ENCODE assay signal across 15 cellular contexts in genomic region chr2:177056540-177056939, GRCh38.
DNase-seq lines count a peak whose midpoint lies in the region; ATAC-seq, FAIRE-seq and TF ChIP-seq lines count a peak whose summit lies in the region.
"Had no signal": no experiment of that assay in that cellular context is flagged by ENCODE, and none has a peak within 500 bp of the region (broad histone marks: within the 10 kb centered on the region; RNA-seq: fewer than 3 reads in every experiment).

No MANE protein-coding gene starts in this region.

- no peaks in the 10 kb centered on the region for H3K9me3 ChIP-seq in lower lobe of right lung
- H3K9me3 ChIP-seq: psoas muscle had no signal

- TF ChIP-seq CTCF in astrocyte of the spinal cord (IDR thresholded peaks at IDR 0.05; ENCODE audit: low read depth, low read length) (peak; percentile 15), lower lobe of right lung (IDR thresholded peaks at IDR 0.05) (no peak), natural killer cell (IDR thresholded peaks at IDR 0.05) (no peak)

- peaks cover 0 to 9% of the 10 kb centered on the region in 2 donors for H3K27me3 Mint-ChIP-seq in natural killer cell (ENCODE audit: low read depth in 2 of 2)
- no peaks in the 10 kb centered on the region for H3K27me3 Mint-ChIP-seq in activated CD4-positive, alpha-beta memory T cell treated with anti-CD3 and anti-CD28 coated beads for 36 hours
- H3K27me3 Mint-ChIP-seq: brain had no signal

- H3K4me1 ChIP-seq in lower lobe of right lung: no peaks in the 10 kb centered on the region
- H3K4me1 ChIP-seq: psoas muscle had no signal

- FAIRE-seq in HTR-8/SVneo (lab: Jason Lieb, UNC): no peak
- FAIRE-seq: endometrium had no signal

- H3K36me3 ChIP-seq in lower lobe of right lung: no peaks in the 10 kb centered on the region

- no peak overlapping the region for H3K4me3 ChIP-seq in astrocyte of the spinal cord (ENCODE audit: low read depth, low read length)
- H3K4me3 ChIP-seq in lower lobe of right lung: no peak overlapping the region
- H3K4me3 ChIP-seq: psoas muscle had no signal

- CTCF ChIA-PET in activated CD4-positive, alpha-beta memory T cell treated with anti-CD3 and anti-CD28 coated beads for 36 hours (lab: Charles Lee): no interaction called here

- no peak overlapping the region for H3K4me3 Mint-ChIP-seq in natural killer cell
- no peak overlapping the region for H3K4me3 Mint-ChIP-seq in activated CD4-positive, alpha-beta memory T cell treated with anti-CD3 and anti-CD28 coated beads for 36 hours
- H3K4me3 Mint-ChIP-seq: brain had no signal

- intact Hi-C loops in lower lobe of right lung (cut with DNase I): no loop called here
- intact Hi-C loops in natural killer cell (cut with micrococcal nuclease): no loop called here
- intact Hi-C loops in activated CD4-positive, alpha-beta memory T cell treated with anti-CD3 and anti-CD28 coated beads for 36 hours (cut with micrococcal nuclease): no loop called here

- H3K36me3 Mint-ChIP-seq in natural killer cell: no peaks in the 10 kb centered on the region
- H3K36me3 Mint-ChIP-seq in activated CD4-positive, alpha-beta memory T cell treated with anti-CD3 and anti-CD28 coated beads for 36 hours: no peaks in the 10 kb centered on the region
- H3K36me3 Mint-ChIP-seq: brain had no signal

- DNase-seq in ELR (ENCODE audit: low read depth) (peak; percentile 28), HTR-8/SVneo (ENCODE audit: insufficient read length, low spot score) (peak; percentile 10), astrocyte of the spinal cord (ENCODE audit: low read depth, low spot score) (no peak), lower lobe of right lung (no peak), natural killer cell (no peak)
- DNase-seq in activated CD4-positive, alpha-beta memory T cell treated with anti-CD3 and anti-CD28 coated beads for 36 hours: no peak
- DNase-seq in stimulated activated CD4-positive, alpha-beta T cell treated with anti-CD3 and anti-CD28 coated beads, Interleukin-2, amount 100 ng/mL, for 24 hours: no peak
- DNase-seq: activated CD4-positive, alpha-beta T cell treated with anti-CD3 and anti-CD28 coated beads for 4 hours; C1 segment of cervical spinal cord; GDM1; NCI-H1436 treated with DMSO at 0.1 percent for 48 hours; psoas muscle had no signal

- no peaks in the 10 kb centered on the region for H3K9me3 Mint-ChIP-seq in natural killer cell
- H3K9me3 Mint-ChIP-seq in activated CD4-positive, alpha-beta memory T cell treated with anti-CD3 and anti-CD28 coated beads for 36 hours: no peaks in the 10 kb centered on the region
- H3K9me3 Mint-ChIP-seq: brain had no signal

- no peaks in the 10 kb centered on the region for H3K27me3 ChIP-seq in lower lobe of right lung (ENCODE audit: low read depth)

- no peak overlapping the region for H3K27ac Mint-ChIP-seq in natural killer cell
- H3K27ac Mint-ChIP-seq in activated CD4-positive, alpha-beta memory T cell treated with anti-CD3 and anti-CD28 coated beads for 36 hours: no peak overlapping the region

- ATAC-seq in lower lobe of right lung (peak; percentile 59 to 63), natural killer cell (no peak), GM21526 (IDR thresholded peaks at IDR 0.05; ENCODE audit: low FRiP score, unreplicated experiment) (no peak)
- ATAC-seq: psoas muscle had no signal

- in situ Hi-C loops in astrocyte of the spinal cord (cut with HindIII; ENCODE audit: low sequenced_read_pairs): no loop called here

- no peaks in the 10 kb centered on the region for H3K4me1 Mint-ChIP-seq in natural killer cell
- H3K4me1 Mint-ChIP-seq in activated CD4-positive, alpha-beta memory T cell treated with anti-CD3 and anti-CD28 coated beads for 36 hours (ENCODE audit: low read depth): no peaks in the 10 kb centered on the region

- H3K27ac ChIP-seq in lower lobe of right lung: no peak overlapping the region
- H3K27ac ChIP-seq: psoas muscle had no signal

- POLR2A ChIA-PET in activated CD4-positive, alpha-beta memory T cell treated with anti-CD3 and anti-CD28 coated beads for 36 hours (lab: Charles Lee): no interaction called here

Comparison
In these comparisons a context has a peak if more than half of its experiments do, and no peak if none do; other contexts are left out.
1. DNase-seq: peak in ELR (single experiment) and HTR-8/SVneo (single experiment); none in astrocyte of the spinal cord (single experiment), lower lobe of right lung (single experiment), natural killer cell (single experiment), activated CD4-positive, alpha-beta memory T cell treated with anti-CD3 and anti-CD28 coated beads for 36 hours (single experiment) and stimulated activated CD4-positive, alpha-beta T cell treated with anti-CD3 and anti-CD28 coated beads, Interleukin-2, amount 100 ng/mL, for 24 hours (0 of 2).
2. ATAC-seq: peak in lower lobe of right lung (2 of 2); none in natural killer cell (0 of 3) and GM21526 (single experiment).